Comparison of ENCODE assay signal across 8 cellular contexts in genomic region chr11:124876818-124877630, GRCh38. TPM values are rescaled to one million over a fixed set of nuclear protein-coding genes. Genes with fewer than 3 reads are reported as not detected.
DNase-seq lines count a peak whose midpoint lies in the region; ATAC-seq, FAIRE-seq and TF ChIP-seq lines count a peak whose summit lies in the region.

No MANE protein-coding gene starts in this region.

- peak overlapping the region; percentile 92 for H3K27ac Mint-ChIP-seq in CD8-positive, alpha-beta T cell

- H3K4me1 Mint-ChIP-seq in CD8-positive, alpha-beta T cell (ENCODE audit: low read depth): peaks cover 24% of the 10 kb centered on the region

- intact Hi-C loops in CD8-positive, alpha-beta T cell (cut with DNase I, micrococcal nuclease): loop anchor here (1.0 to 5.0 kb wide), 11 partner anchors 40 to 234 kb away; partner anchors contain the start of genes CCDC15 (in 2 of the 2), TMEM218 (in 2 of the 2), ESAM (in 1 of the 2) and MSANTD2 (in 1 of the 2)
- intact Hi-C loops in PC-3 (cut with micrococcal nuclease): loop anchor here (1.0 kb wide), 2 partner anchors 21 to 76 kb away; no protein-coding TSS in a partner anchor

- DNase-seq in CD8-positive, alpha-beta T cell: no peak
- DNase-seq in PC-3: no peak
- DNase-seq in epithelial cell of proximal tubule (ENCODE audit: low read depth): no peak
- peak; percentile 89 for DNase-seq in osteoblast (ENCODE audit: insufficient read length, low spot score, missing footprints)
- DNase-seq in RCC 7860 (ENCODE audit: low spot score): no peak
- DNase-seq in inferior parietal cortex (ENCODE audit: extremely low spot score): no peak
- DNase-seq in activated CD4-positive, CD25-positive, alpha-beta regulatory T cell treated with anti-CD3 and anti-CD28 coated beads, Interleukin-2, amount 50 U/mL, for 72 hours: no peak

- no peaks in the 10 kb centered on the region for H3F3A ChIP-seq in PC-3 (ENCODE audit: low read length, unreplicated experiment)

- POLR2A ChIA-PET in CD8-positive, alpha-beta T cell (lab: Charles Lee): interaction anchor here (0.7 to 1.8 kb wide), 12 partner anchors 11 to 254 kb away, joined by 3 to 26 read pairs (median 6); partner anchors contain the start of genes CCDC15, MSANTD2, ROBO3 and TBRG1
- POLR2A ChIA-PET in PC-3 (lab: Charles Lee; ENCODE audit: unreplicated experiment): interaction anchor here (0.6 to 1.5 kb wide), 5 partner anchors 21 to 1010 kb away, joined by 3 to 17 read pairs (median 3); partner anchors contain the start of genes CCDC15, HYLS1 and ROBO4

- H3K79me2 ChIP-seq in PC-3 (ENCODE audit: low read length) (no peaks in the 10 kb centered on the region), osteoblast (ENCODE audit: insufficient read depth, low read length) (no peaks in the 10 kb centered on the region)

- no peaks in the 10 kb centered on the region for H3K36me3 Mint-ChIP-seq in CD8-positive, alpha-beta T cell

- H3K36me3 ChIP-seq in CD8-positive, alpha-beta T cell (ENCODE audit: insufficient read depth, low read length): no peaks in the 10 kb centered on the region
- H3K36me3 ChIP-seq in PC-3 (ENCODE audit: low read depth, low read length) (no peaks in the 10 kb centered on the region), osteoblast (ENCODE audit: insufficient read depth, low read length) (no peaks in the 10 kb centered on the region)

- CTCF ChIA-PET in CD8-positive, alpha-beta T cell (lab: Charles Lee): interaction anchor here (0.7 to 1.6 kb wide), 26 partner anchors 7 to 264 kb away, joined by 3 to 22 read pairs (median 3); partner anchors contain the start of genes CCDC15, ROBO3 and TMEM218
- CTCF ChIA-PET in PC-3 (lab: Charles Lee): interaction anchor here (0.5 to 1.4 kb wide), 16 partner anchors 10 to 556 kb away, joined by 3 to 20 read pairs (median 4); partner anchors contain the start of genes CCDC15, HEPACAM and ROBO4

- peak overlapping the region; percentile 75 for H3K9ac ChIP-seq in PC-3 (ENCODE audit: low read length)

- H2AFZ ChIP-seq in PC-3 (ENCODE audit: low read length): peak overlapping the region; percentile 89
- H2AFZ ChIP-seq in osteoblast (ENCODE audit: low read length): peak overlapping the region; percentile 98

- peak overlapping the region; percentile 93 for H3K4me3 Mint-ChIP-seq in CD8-positive, alpha-beta T cell

- TSS peak; percentile 70 for BruUV-seq in PC-3 (replicated peaks; lab: Mats Ljungman, UMichigan)

- TF ChIP-seq CTCF in CD8-positive, alpha-beta T cell (IDR thresholded peaks at IDR 0.05): no peak
- no peak for TF ChIP-seq CTCF in PC-3 (conservative IDR thresholded peaks at IDR 0.05; ENCODE audit: low read depth, low read length)
- TF ChIP-seq CTCF in epithelial cell of proximal tubule (conservative IDR thresholded peaks at IDR 0.05; ENCODE audit: low read depth, low read length): no peak
- no peak for TF ChIP-seq CTCF in osteoblast (IDR thresholded peaks at IDR 0.05; ENCODE audit: extremely low read depth, low read depth, low read length)

- H3K4me2 ChIP-seq in PC-3 (ENCODE audit: low read length) (peak overlapping the region; percentile 95), osteoblast (ENCODE audit: insufficient read depth, low read length) (peak overlapping the region; percentile 93)

- H3K9me3 Mint-ChIP-seq in CD8-positive, alpha-beta T cell: no peaks in the 10 kb centered on the region

- no peaks in the 10 kb centered on the region for H4K20me1 ChIP-seq in PC-3 (ENCODE audit: low read length)
- H4K20me1 ChIP-seq in osteoblast (ENCODE audit: insufficient read depth, low read length): no peaks in the 10 kb centered on the region

- H3K27me3 Mint-ChIP-seq in CD8-positive, alpha-beta T cell (ENCODE audit: low read depth): peaks cover 23% of the 10 kb centered on the region

- no peak for ATAC-seq in CD8-positive, alpha-beta T cell
- no peak for ATAC-seq in PC-3
- no peak for ATAC-seq in GM21717 (IDR thresholded peaks at IDR 0.05; ENCODE audit: unreplicated experiment)

- peak overlapping the region; percentile 77 for H3K27ac ChIP-seq in CD8-positive, alpha-beta T cell (ENCODE audit: low read depth, low read length)
- H3K27ac ChIP-seq in PC-3 (ENCODE audit: low read length): no peak overlapping the region
- H3K27ac ChIP-seq in osteoblast (ENCODE audit: low read depth, low read length): peak overlapping the region; percentile 89

- no peaks in the 10 kb centered on the region for H3K27me3 ChIP-seq in CD8-positive, alpha-beta T cell (ENCODE audit: insufficient read depth, low read length)
- H3K27me3 ChIP-seq in PC-3 (ENCODE audit: low read length) (no peaks in the 10 kb centered on the region), osteoblast (ENCODE audit: insufficient read depth, low read length) (peaks cover 20% of the 10 kb centered on the region)

- H3K9me2 ChIP-seq in PC-3 (replicated peaks; ENCODE audit: low read length): no peaks in the 10 kb centered on the region

- no peak for FAIRE-seq in RCC 7860 (lab: Jason Lieb, UNC)

- peaks cover 16% of the 10 kb centered on the region for H3K4me1 ChIP-seq in CD8-positive, alpha-beta T cell (ENCODE audit: insufficient read depth, low read length)
- H3K4me1 ChIP-seq in PC-3 (ENCODE audit: insufficient read depth, low read length): peaks cover 12% of the 10 kb centered on the region
- H3K4me1 ChIP-seq in osteoblast (ENCODE audit: insufficient read depth, low read length): no peaks in the 10 kb centered on the region

- no peaks in the 10 kb centered on the region for H3K9me3 ChIP-seq in CD8-positive, alpha-beta T cell (ENCODE audit: low read length)
- H3K9me3 ChIP-seq in PC-3 (ENCODE audit: low read length) (no peaks in the 10 kb centered on the region), osteoblast (ENCODE audit: low read depth, low read length) (no peaks in the 10 kb centered on the region)

- H3K4me3 ChIP-seq in CD8-positive, alpha-beta T cell (ENCODE audit: low read depth, low read length): peak overlapping the region; percentile 75
- H3K4me3 ChIP-seq in PC-3 (ENCODE audit: low read length): peak overlapping the region; percentile 76
- H3K4me3 ChIP-seq in epithelial cell of proximal tubule (ENCODE audit: low read depth, low read length): peak overlapping the region; percentile 68
- peak overlapping the region; percentile 89 for H3K4me3 ChIP-seq in osteoblast (ENCODE audit: insufficient read depth, low read length)

RNA-seq across cellular contexts. Expression of gene ROBO3, which starts 11.8 kb away (rescaled TPM):
- total RNA-seq in CD8-positive, alpha-beta T cell: 10 to 100 TPM; 19.8 to 20.8 TPM
- total RNA-seq in PC-3 (2014; rRNA removed): 18.5 and 26.6 TPM in 2 replicates
- total RNA-seq in epithelial cell of proximal tubule: 18.9 and 30.6 TPM in 2 replicates
- 12.7 and 18.1 TPM in 2 replicates for total RNA-seq in osteoblast

RNA-seq across cellular contexts. Expression of gene ROBO4, which starts 20.6 kb away (rescaled TPM):
- not detected for total RNA-seq in CD8-positive, alpha-beta T cell
- total RNA-seq in PC-3 (2014; rRNA removed): 1.6 and 9.7 TPM in 2 replicates
- 1.4 and 1.9 TPM in 2 replicates for total RNA-seq in epithelial cell of proximal tubule
- 0.36 and 0.59 TPM in 2 replicates for total RNA-seq in osteoblast

RNA-seq across cellular contexts. Expression of gene HEPN1, which starts 42.0 kb away (rescaled TPM):
- not detected for total RNA-seq in CD8-positive, alpha-beta T cell
- total RNA-seq in PC-3 (2014; rRNA removed) (not detected in 2 replicates), epithelial cell of proximal tubule (not detected in 2 replicates), osteoblast (under 0.01 TPM in 1 of 2 replicates, not detected in the other)

RNA-seq across cellular contexts. Expression of gene HEPACAM, which starts 58.8 kb away (rescaled TPM):
- not detected for total RNA-seq in CD8-positive, alpha-beta T cell
- total RNA-seq in PC-3 (2014; rRNA removed) (0.11 TPM in 1 of 2 replicates, not detected in the other), epithelial cell of proximal tubule (under 0.01 TPM in 1 of 2 replicates, not detected in the other), osteoblast (under 0.01 TPM in 1 of 2 replicates, not detected in the other)
